ENCODE assay signal across 1 cellular context in the genomic region with DNA sequence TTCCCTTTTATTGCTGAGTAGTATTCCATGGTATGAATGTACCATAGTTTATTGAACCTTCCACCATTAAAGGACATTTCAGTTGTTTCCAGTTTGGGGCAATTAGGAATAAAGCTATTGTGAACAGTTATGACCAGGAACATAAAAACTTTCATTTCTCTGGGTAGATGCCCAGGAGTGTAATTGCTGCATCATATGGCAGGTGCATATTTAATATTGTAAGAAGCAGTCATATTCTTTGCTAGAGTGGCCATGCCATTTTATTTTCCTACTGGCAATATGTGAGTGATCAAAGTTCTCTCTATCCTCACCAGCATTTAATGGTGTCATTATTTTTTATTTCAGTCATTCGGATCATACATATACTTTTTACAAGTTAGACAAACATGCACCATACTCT.
TF ChIP-seq lines count a peak whose summit lies in the region.

No MANE protein-coding gene starts in this region.

TF ChIP-seq in K562, 482 proteins besides CTCF, POLR2A, EP300 and RAD21:
- TF ChIP-seq NR4A1 (CRISPR knock-in tag; IDR thresholded peaks at IDR 0.05) (no peak), NR4A1 (tag; IDR thresholded peaks at IDR 0.05) (no peak), HOXB6 (CRISPR knock-in tag; IDR thresholded peaks at IDR 0.05; ENCODE audit: borderline replicate concordance) (no peak)
